Comparison of ENCODE assay signal across 29 cellular contexts in genomic region chr2:231235217-231235616, GRCh38.
"Had no signal": no experiment of that assay in that cellular context is flagged by ENCODE, and none has a peak within 500 bp of the region (broad histone marks: within the 10 kb centered on the region; RNA-seq: fewer than 3 reads in every experiment).

No MANE protein-coding gene starts in this region.

- H3K36me3 ChIP-seq: breast epithelium, colonic mucosa had no signal

- H3K4me1 ChIP-seq: ascending aorta, breast epithelium, colonic mucosa had no signal

- DNase-seq: activated B cell treated with CpG ODN at 0.5 μM for 24 hours; activated CD4-positive, alpha-beta T cell treated with anti-CD3 and anti-CD28 coated beads for 48 hours; activated CD4-positive, alpha-beta T cell treated with anti-CD3 and anti-CD28 coated beads, Interleukin-2, amount 50 U/mL, for 1 hour; activated CD4-positive, alpha-beta T cell treated with anti-CD3 and anti-CD28 coated beads, Interleukin-2, amount 50 U/mL, for 48 hours; activated CD8-positive, alpha-beta memory T cell treated with anti-CD3 and anti-CD28 coated beads for 24 hours; activated CD8-positive, alpha-beta T cell treated with anti-CD3 and anti-CD28 coated beads for 36 hours; activated gamma-delta T cell; activated naive CD4-positive, alpha-beta T cell; activated naive CD4-positive, alpha-beta T cell treated with anti-CD3 and anti-CD28 coated beads, Interleukin-2, amount 10 ng/mL, durations not matched to agents 7 days and 5 days; activated naive CD8-positive, alpha-beta T cell treated with anti-CD3 and anti-CD28 coated beads, Interleukin-2, amount 10 ng/mL, durations not matched to agents 7 days and 5 days; activated T-cell treated with anti-CD3 and anti-CD28 coated beads, Interleukin-2, amount 50 U/mL, for 4 hours; central memory CD4-positive, alpha-beta T cell; cerebellar nuclear complex; colonic mucosa; effector CD8-positive, alpha-beta T cell; foreskin fibroblast; head of caudate nucleus; hippocampal formation; T-helper 17 cell; T1000; WERI-Rb-1 had no signal

- ATAC-seq: activated CD4-positive, CD25-positive, alpha-beta regulatory T cell treated with anti-CD3 and anti-CD28 coated beads, Interleukin-2, amount 50 U/mL, for 24 hours; activated CD8-positive, alpha-beta T cell treated with anti-CD3 and anti-CD28 coated beads for 36 hours; activated naive CD4-positive, alpha-beta T cell treated with anti-CD3 and anti-CD28 coated beads, Interleukin-2, amount 50 U/mL, for 72 hours; activated T-cell treated with anti-CD3 and anti-CD28 coated beads, Interleukin-2, amount 50 U/mL, for 4 hours; activated T-helper 17 cell treated with anti-CD3 and anti-CD28 coated beads, Interleukin-2, amount 50 U/mL, for 72 hours; esophagus mucosa; T-helper 17 cell had no signal

- H3K4me3 ChIP-seq: ascending aorta, breast epithelium, cardiac muscle cell, colonic mucosa had no signal

- H3K27me3 ChIP-seq: ascending aorta, breast epithelium, cardiac muscle cell, colonic mucosa had no signal

- H3K27ac ChIP-seq: ascending aorta, breast epithelium, cardiac muscle cell, colonic mucosa, epithelial cell of prostate, WERI-Rb-1 had no signal

- H3K9me3 ChIP-seq: ascending aorta, breast epithelium, colonic mucosa had no signal
